Comparison of ENCODE assay signal across 8 cellular contexts in genomic region chr10:75402486-75403143, GRCh38. TPM values are rescaled to one million over a fixed set of nuclear protein-coding genes. Genes with fewer than 3 reads are reported as not detected.
DNase-seq lines count a peak whose midpoint lies in the region; ATAC-seq, FAIRE-seq and TF ChIP-seq lines count a peak whose summit lies in the region.

No MANE protein-coding gene starts in this region.

- H3K4me3 ChIP-seq in A673 (ENCODE audit: low read depth, low read length, poor library complexity, severe bottlenecking) (peak overlapping the region; percentile 57), GM23248 (peak overlapping the region; percentile 93), Panc1 (ENCODE audit: low read depth in 2 of 2, low read length in 2 of 2) (peak overlapping the region; percentile 61), ectodermal cell (ENCODE audit: insufficient read depth, low read depth, low read length) (peak overlapping the region; percentile 91)

- peak; percentile 46 for FAIRE-seq in urothelium cell line (lab: Jason Lieb, UNC)

- H4K20me1 ChIP-seq in GM23248 (ENCODE audit: insufficient read depth), result no peaks in the 10 kb centered on the region

- intact Hi-C loops in A673 (cut with micrococcal nuclease; ENCODE audit: unreplicated experiment), result loop anchor here (5.0 to 10.0 kb wide), 3 partner anchors 512 to 1710 kb away; no protein-coding TSS in a partner anchor
- intact Hi-C loops in Panc1 (cut with micrococcal nuclease; ENCODE audit: unreplicated experiment), result loop anchor here (5.0 to 10.0 kb wide), 5 partner anchors 512 to 1585 kb away; no protein-coding TSS in a partner anchor

- peaks cover 32% of the 10 kb centered on the region for H3K4me1 ChIP-seq in A673 (ENCODE audit: insufficient read depth, low read length, poor library complexity, severe bottlenecking)
- no peaks in the 10 kb centered on the region for H3K4me1 ChIP-seq in GM23248 (ENCODE audit: insufficient read depth)
- peaks cover 33% of the 10 kb centered on the region for H3K4me1 ChIP-seq in Panc1 (ENCODE audit: control insufficient read depth, insufficient read depth, low read length)
- peaks cover 20% of the 10 kb centered on the region for H3K4me1 ChIP-seq in ectodermal cell (ENCODE audit: control insufficient read depth, insufficient read depth, low read length)

- no peaks in the 10 kb centered on the region for H3K36me3 ChIP-seq in A673 (ENCODE audit: insufficient read depth, low read length, poor library complexity, severe bottlenecking)
- H3K36me3 ChIP-seq in GM23248 (ENCODE audit: low read depth), result no peaks in the 10 kb centered on the region
- peaks cover 12% of the 10 kb centered on the region for H3K36me3 ChIP-seq in Panc1 (ENCODE audit: control insufficient read depth, insufficient read depth, low read length)
- peaks cover 11% of the 10 kb centered on the region for H3K36me3 ChIP-seq in ectodermal cell (ENCODE audit: control insufficient read depth, insufficient read depth, low read length)

- POLR2A ChIA-PET in A673 (lab: Charles Lee; ENCODE audit: low non-redundant PET), result no interaction called here
- POLR2A ChIA-PET in Panc1 (lab: Charles Lee), result no interaction called here

- H3K27ac ChIP-seq in A673 (ENCODE audit: low read depth, low read length, poor library complexity, severe bottlenecking) (no peak overlapping the region), GM23248 (peak overlapping the region; percentile 92), Panc1 (ENCODE audit: low read length) (peak overlapping the region; percentile 90), ectodermal cell (ENCODE audit: insufficient read depth, low read depth, low read length, poor library complexity, severe bottlenecking) (peak overlapping the region; percentile 90)

- WGBS in GM23248 (ENCODE audit: low coverage in 1 of 2, low lambda C conversion rate in 2 of 2, missing lambda C conversion rate in 2 of 2), 2 experiments, result 0 to 1% methylated on average over 16 to 34 of the region's 42 CpGs
- 0% methylated on average over 42 of the region's 42 CpGs for WGBS in ectodermal cell, 2 experiments

- H3K9me3 ChIP-seq in A673 (ENCODE audit: low read depth, low read length, poor library complexity, severe bottlenecking), result no peaks in the 10 kb centered on the region
- no peaks in the 10 kb centered on the region for H3K9me3 ChIP-seq in GM23248 (ENCODE audit: low read depth)
- H3K9me3 ChIP-seq in Panc1 (ENCODE audit: control insufficient read depth, insufficient read depth, low read depth, low read length), result no peaks in the 10 kb centered on the region
- H3K9me3 ChIP-seq in ectodermal cell (ENCODE audit: control insufficient read depth, low read length), result no peaks in the 10 kb centered on the region

- H3K79me2 ChIP-seq in GM23248 (ENCODE audit: insufficient read depth), result peaks cover 62% of the 10 kb centered on the region

- TF ChIP-seq CTCF in A673 (conservative IDR thresholded peaks at IDR 0.05; ENCODE audit: low read depth, low read length) (no peak), Panc1 (IDR thresholded peaks at IDR 0.05) (no peak)

- H3K9me2 ChIP-seq in GM23248 (ENCODE audit: insufficient read depth), result no peaks in the 10 kb centered on the region

- BruUV-seq in A673 (replicated peaks; lab: Mats Ljungman, UMichigan), result no TSS peak
- no TSS peak for BruUV-seq in Panc1 (replicated peaks; lab: Mats Ljungman, UMichigan)

- peaks cover 6% of the 10 kb centered on the region; the same call in 1 of the 2 replicates for H3F3A ChIP-seq in GM23248 (ENCODE audit: insufficient read depth)

- DNase-seq in A673 (ENCODE audit: low spot score) (no peak), GM23248 (peak; percentile 60), Panc1 (ENCODE audit: low read depth, low spot score) (no peak), mucosa of gallbladder (ENCODE audit: low spot score) (peak; percentile 14), urothelium cell line (ENCODE audit: low spot score) (no peak)

- CTCF ChIA-PET in A673 (lab: Charles Lee), result no interaction called here
- CTCF ChIA-PET in Panc1 (lab: Charles Lee), result interaction anchor here (0.5 kb wide), 1 partner anchor 12 kb away, joined by 12 read pairs; no protein-coding TSS in a partner anchor

- ATAC-seq in Panc1 (peak; percentile 8), GM21717 (IDR thresholded peaks at IDR 0.05; ENCODE audit: unreplicated experiment) (no peak), HG02678 (IDR thresholded peaks at IDR 0.05; ENCODE audit: unreplicated experiment) (no peak)

- peak overlapping the region; percentile 95 for H3K9ac ChIP-seq in GM23248

- in situ Hi-C loops in GM23248 (cut with MboI) (loop anchor here (25.0 kb wide), 1 partner anchor 510 kb away; no protein-coding TSS in a partner anchor), Panc1 (cut with HindIII; ENCODE audit: low pct_unique_long_range_greater_than_20kb, low sequenced_read_pairs) (no loop called here)

- peak overlapping the region; percentile 93 for H2AFZ ChIP-seq in GM23248

- H3K4me2 ChIP-seq in GM23248 (ENCODE audit: unreplicated experiment), result peak overlapping the region; percentile 97

- peaks cover 99% of the 10 kb centered on the region for H3K27me3 ChIP-seq in A673 (replicated peaks; ENCODE audit: insufficient read depth, low read depth, low read length, poor library complexity)
- no peaks in the 10 kb centered on the region for H3K27me3 ChIP-seq in GM23248 (replicated peaks; ENCODE audit: insufficient read depth)
- peaks cover 33% of the 10 kb centered on the region for H3K27me3 ChIP-seq in Panc1 (ENCODE audit: control insufficient read depth, insufficient read depth, low read length)
- peaks cover 83% of the 10 kb centered on the region for H3K27me3 ChIP-seq in ectodermal cell (ENCODE audit: control insufficient read depth, insufficient read depth, low read length, poor library complexity, severe bottlenecking)

RNA-seq across cellular contexts. Expression of gene ZNF503, which starts 1.1 kb away (rescaled TPM):
- total RNA-seq in A673 (2021) (1.2 TPM in 2 replicates), Panc1 (2021; ENCODE audit: unreplicated experiment) (10.4 TPM), mucosa of gallbladder (15.9 TPM)
- total RNA-seq in GM23248 (2014; rRNA removed; shearing (Covaris generic)), result 16.1 and 17.5 TPM in 2 replicates
- 15.4 and 15.7 TPM in 2 replicates for polyA plus RNA-seq in GM23248 (2016; fragmentation: Nextera tagmentation; extraction: Ambion mirVana)
- 9.0 TPM for polyA plus RNA-seq in Panc1 (2012; ENCODE audit: insufficient read length)
- polyA plus RNA-seq in ectodermal cell (2013, experiment 1 of 4), result 42.5 TPM
- 48.6 TPM for polyA plus RNA-seq in ectodermal cell (2013, experiment 2 of 4)
- polyA plus RNA-seq in ectodermal cell (2013, experiment 3 of 4), result 60.3 TPM
- 64.8 TPM for polyA plus RNA-seq in ectodermal cell (2013, experiment 4 of 4)

RNA-seq across cellular contexts. Expression of gene LRMDA, which starts 28.8 kb away (rescaled TPM):
- total RNA-seq in A673 (2021) (not detected in 2 replicates), Panc1 (2021; ENCODE audit: unreplicated experiment) (1.2 TPM), mucosa of gallbladder (17.1 TPM)
- total RNA-seq in GM23248 (2014; rRNA removed; shearing (Covaris generic)), result 0.13 TPM in 1 of 2 replicates, not detected in the other
- polyA plus RNA-seq in GM23248 (2016; fragmentation: Nextera tagmentation; extraction: Ambion mirVana), result 2.1 and 2.6 TPM in 2 replicates
- polyA plus RNA-seq in Panc1 (2012; ENCODE audit: insufficient read length), result 1.4 TPM
- 0.28 TPM for polyA plus RNA-seq in ectodermal cell (2013, experiment 1 of 4)
- 1.3 TPM for polyA plus RNA-seq in ectodermal cell (2013, experiment 2 of 4)
- polyA plus RNA-seq in ectodermal cell (2013, experiment 3 of 4), result 1.3 TPM
- polyA plus RNA-seq in ectodermal cell (2013, experiment 4 of 4), result 0.65 TPM

Comparison
In these comparisons a context has a peak if more than half of its experiments do, and no peak if none do; other contexts are left out.
1. DNase-seq: peak in GM23248 (single experiment) and mucosa of gallbladder (single experiment); none in A673 (single experiment), Panc1 (single experiment) and urothelium cell line (single experiment).
2. Peak in every context shown above with its lines, with median percentiles within 50 percentile points of each other: H3K4me3 ChIP-seq.